Comparison of ENCODE assay signal across 8 cellular contexts in the genomic region with DNA sequence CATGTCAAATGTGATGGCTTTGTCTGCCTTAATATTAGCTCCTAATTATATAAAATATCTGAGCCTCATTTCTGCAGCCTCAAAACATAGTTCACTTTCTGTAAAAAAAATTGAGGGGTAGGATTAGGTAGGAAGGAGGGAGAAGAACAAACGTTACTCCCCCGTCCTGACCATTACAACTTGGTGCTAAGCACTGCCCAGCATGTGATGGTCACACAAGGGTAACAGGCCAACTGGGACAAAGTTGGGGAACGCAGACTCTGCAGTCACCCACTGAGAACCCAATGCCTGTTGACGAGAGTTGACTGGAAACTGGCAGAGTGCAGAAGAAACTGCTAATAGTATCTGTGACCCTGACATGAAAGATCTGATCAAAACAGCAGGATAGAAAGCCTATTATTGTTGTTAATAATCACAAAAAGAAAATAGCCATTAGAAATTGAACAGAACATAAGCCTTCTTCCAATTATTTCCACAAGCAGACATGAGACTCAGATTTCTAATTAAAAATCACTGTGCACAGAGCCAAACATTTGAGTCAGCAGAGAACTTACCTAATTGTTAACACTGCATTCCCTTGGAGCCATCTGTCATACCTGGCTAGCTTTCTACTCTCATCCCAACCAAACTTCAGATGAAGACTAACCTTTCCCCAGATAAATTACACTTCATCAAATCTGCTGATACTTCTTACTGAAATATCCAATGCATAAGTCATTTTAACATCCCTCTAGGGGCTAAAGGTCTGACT. TPM values are rescaled to one million over a fixed set of nuclear protein-coding genes. Genes with fewer than 3 reads are reported as not detected.
DNase-seq lines count a peak whose midpoint lies in the region; ATAC-seq and TF ChIP-seq lines count a peak whose summit lies in the region.

No MANE protein-coding gene starts in this region.

- H3K4me1 ChIP-seq in Caco-2 (peaks cover 27% of the 10 kb centered on the region; the same call in 1 of the 2 replicates), HAP-1 (peaks cover 23% of the 10 kb centered on the region)

- no TSS peak for BruUV-seq in Caco-2 (replicated peaks; lab: Mats Ljungman, UMichigan)

- ATAC-seq in HG02981 (IDR thresholded peaks at IDR 0.05; ENCODE audit: unreplicated experiment), result peak; percentile 15

- H3K4me3 ChIP-seq in Caco-2 (ENCODE audit: low read depth, low read length), result no peak overlapping the region
- H3K4me3 ChIP-seq in HAP-1, result no peak overlapping the region

- intact Hi-C loops in Caco-2 (cut with micrococcal nuclease; ENCODE audit: unreplicated experiment), result no loop called here

- no peaks in the 10 kb centered on the region for H3K27me3 ChIP-seq in Caco-2 (replicated peaks; ENCODE audit: control insufficient read depth, insufficient read depth, low read length)
- no peaks in the 10 kb centered on the region for H3K27me3 ChIP-seq in HAP-1 (ENCODE audit: low read depth)

- H3K36me3 Mint-ChIP-seq in Caco-2 (ENCODE audit: insufficient read depth, unreplicated experiment) (no peaks in the 10 kb centered on the region), osteocyte (ENCODE audit: unreplicated experiment) (peaks cover 3% of the 10 kb centered on the region)

- H3K36me3 ChIP-seq in Caco-2 (ENCODE audit: control insufficient read depth, insufficient read depth, low read length) (no peaks in the 10 kb centered on the region), HAP-1 (replicated peaks) (no peaks in the 10 kb centered on the region)

- H3K4me1 Mint-ChIP-seq in Caco-2 (ENCODE audit: low read depth, unreplicated experiment) (peaks cover 19% of the 10 kb centered on the region), osteocyte (ENCODE audit: unreplicated experiment) (peaks cover 79% of the 10 kb centered on the region)

- peak overlapping the region; percentile 49 for H3K4me3 Mint-ChIP-seq in Caco-2 (ENCODE audit: unreplicated experiment)
- H3K4me3 Mint-ChIP-seq in osteocyte (ENCODE audit: unreplicated experiment), result peak overlapping the region; percentile 60

- H3K27ac Mint-ChIP-seq in Caco-2 (ENCODE audit: unreplicated experiment) (peak overlapping the region; percentile 59), osteocyte (ENCODE audit: unreplicated experiment) (peak overlapping the region; percentile 95)

- H3K9me3 Mint-ChIP-seq in Caco-2 (ENCODE audit: unreplicated experiment) (no peaks in the 10 kb centered on the region), osteocyte (ENCODE audit: unreplicated experiment) (no peaks in the 10 kb centered on the region)

- no peaks in the 10 kb centered on the region for H3K27me3 Mint-ChIP-seq in Caco-2 (ENCODE audit: insufficient read depth, unreplicated experiment)
- H3K27me3 Mint-ChIP-seq in osteocyte (ENCODE audit: unreplicated experiment), result no peaks in the 10 kb centered on the region

- POLR2A ChIA-PET in Caco-2 (lab: Charles Lee), result no interaction called here

- H3K9me3 ChIP-seq in Caco-2 (no peaks in the 10 kb centered on the region), HAP-1 (no peaks in the 10 kb centered on the region)

- TF ChIP-seq CTCF in Caco-2 (IDR thresholded peaks at IDR 0.05; ENCODE audit: insufficient read depth in 1 of 2, low read depth in 1 of 2, low read length in 1 of 2, severe bottlenecking in 1 of 2, unreplicated experiment in 1 of 2) (no peak), osteocyte (IDR thresholded peaks at IDR 0.05) (no peak)

- no peak for DNase-seq in Caco-2
- DNase-seq in osteocyte (ENCODE audit: extremely low spot score, unreplicated experiment), result no peak
- DNase-seq in stimulated activated CD8-positive, alpha-beta memory T cell treated with anti-CD3 and anti-CD28 coated beads, Interleukin-4, amount 100 ng/mL, for 48 hours, result no peak
- DNase-seq in COLO829 (ENCODE audit: low spot score), result no peak
- no peak for DNase-seq in NCI-H1436 treated with DMSO at 0.1 percent for 48 hours (lab: John Stamatoyannopoulos, UW)
- no peak for DNase-seq in HAP-1 (ENCODE audit: low spot score in 2 of 2)

- CTCF ChIA-PET in Caco-2 (lab: Charles Lee), result no interaction called here

- in situ Hi-C loops in HAP-1 (cut with MboI; ENCODE audit: low sequenced_read_pairs), result no loop called here

- peak overlapping the region; percentile 95 for H3K27ac ChIP-seq in cingulate gyrus (ENCODE audit: low read depth, low read length)

RNA-seq across cellular contexts. Expression of a gene that starts 5.5 kb away (rescaled TPM):
- total RNA-seq in Caco-2 (2022), result 65.2 and 67.1 TPM in 2 replicates
- 71.4 and 78.5 TPM in 2 replicates for total RNA-seq in osteocyte

RNA-seq across cellular contexts. Expression of a gene that starts 34.0 kb away (rescaled TPM):
- total RNA-seq in Caco-2 (2022) (82.7 and 97.8 TPM in 2 replicates), osteocyte (101 and 108 TPM in 2 replicates)
